In genomic region chr5:169801324-169801777, GRCh38 we compare ENCODE assay signal across 11 cellular contexts.
A peak's percentile ranks its signal among the peaks of the same experiment; 100 is the strongest.
DNase-seq lines count a peak whose midpoint lies in the region; ATAC-seq, FAIRE-seq and TF ChIP-seq lines count a peak whose summit lies in the region.
"Had no signal": no experiment of that assay in that cellular context is flagged by ENCODE, and none has a peak within 500 bp of the region (broad histone marks: within the 10 kb centered on the region; RNA-seq: fewer than 3 reads in every experiment).

No MANE protein-coding gene starts in this region.

- H3K27me3 ChIP-seq in small intestine (ENCODE audit: control insufficient read depth in 2 of 2, insufficient read depth in 2 of 2, low read length in 2 of 2) (no peaks in the 10 kb centered on the region), adrenal gland (no peaks in the 10 kb centered on the region), heart left ventricle (no peaks in the 10 kb centered on the region)
- H3K27me3 ChIP-seq: suprapubic skin had no signal

- 45 to 61% (median 45%) methylated on average over 6 of the region's 6 CpGs for WGBS in small intestine, 3 donors
- 67 to 71% (median 70%) methylated on average over 6 of the region's 6 CpGs for WGBS in adrenal gland, 4 donors
- 60 to 69% (median 67%) methylated on average over 6 of the region's 6 CpGs for WGBS in heart left ventricle, 4 donors

- no peak overlapping the region for H3K4me3 ChIP-seq in fibroblast of pulmonary artery (replicated peaks; ENCODE audit: low read depth, low read length)
- no peak overlapping the region for H3K4me3 ChIP-seq in small intestine (ENCODE audit: low read depth in 1 of 2, low read length in 2 of 2)
- no peak overlapping the region for H3K4me3 ChIP-seq in adrenal gland
- no peak overlapping the region for H3K4me3 ChIP-seq in heart left ventricle
- H3K4me3 ChIP-seq: suprapubic skin had no signal

- H3K9me3 ChIP-seq in small intestine (ENCODE audit: control insufficient read depth, low read depth) (no peaks in the 10 kb centered on the region), adrenal gland (replicated peaks in 1 of 3) (no peaks in the 10 kb centered on the region), heart left ventricle (no peaks in the 10 kb centered on the region)
- H3K9me3 ChIP-seq: suprapubic skin had no signal

- ATAC-seq in heart left ventricle: no peak

- H3K27ac ChIP-seq in small intestine (ENCODE audit: low read depth in 1 of 2, low read length in 1 of 2) (no peak overlapping the region), adrenal gland (no peak overlapping the region), heart left ventricle (no peak overlapping the region)
- H3K27ac ChIP-seq: suprapubic skin had no signal

- peak; percentile 64 for FAIRE-seq in GM12891 (lab: Jason Lieb, UNC)
- FAIRE-seq in small intestine (lab: Jason Lieb, UNC): no peak

- peak; percentile 45 for DNase-seq in AG20443 (ENCODE audit: low spot score)
- no peak for DNase-seq in GM12891 (ENCODE audit: insufficient read length, low spot score)
- peak; percentile 87 for DNase-seq in SIG-M5 (lab: John Stamatoyannopoulos, UW)
- peak; percentile 72 for DNase-seq in fibroblast of pulmonary artery (ENCODE audit: low read depth)
- no peak for DNase-seq in small intestine
- no peak for DNase-seq in GM20000 (ENCODE audit: low spot score)
- no peak for DNase-seq in adrenal gland
- DNase-seq in heart left ventricle: no peak
- DNase-seq: central memory CD4-positive, alpha-beta T cell; hypothalamus had no signal

- TF ChIP-seq CTCF in fibroblast of pulmonary artery (IDR thresholded peaks at IDR 0.05; ENCODE audit: low read length, missing control alignments): no peak
- TF ChIP-seq CTCF in GM20000 (IDR thresholded peaks at IDR 0.05; ENCODE audit: extremely low read depth, missing control alignments): no peak
- TF ChIP-seq CTCF in adrenal gland (IDR thresholded peaks at IDR 0.05): no peak
- no peak for TF ChIP-seq CTCF in heart left ventricle (IDR thresholded peaks at IDR 0.05)

- intact Hi-C loops in adrenal gland (cut with DNase I) (no loop called here), heart left ventricle (cut with DNase I) (no loop called here)

- TF ChIP-seq POLR2A in GM12891 (IDR thresholded peaks at IDR 0.05; ENCODE audit: low read depth, low read length): no peak
- no peak for TF ChIP-seq POLR2A in adrenal gland (IDR thresholded peaks at IDR 0.05)
- TF ChIP-seq POLR2A in heart left ventricle (IDR thresholded peaks at IDR 0.05): no peak

- no peaks in the 10 kb centered on the region for H3K36me3 ChIP-seq in small intestine (ENCODE audit: control insufficient read depth in 2 of 2, insufficient read depth in 2 of 2, low read length in 2 of 2)
- H3K36me3 ChIP-seq in adrenal gland (replicated peaks in 1 of 2): no peaks in the 10 kb centered on the region
- peaks cover 0 to 26% (median 0%) of the 10 kb centered on the region in 9 donors for H3K36me3 ChIP-seq in heart left ventricle
- H3K36me3 ChIP-seq: suprapubic skin had no signal

- H3K4me1 ChIP-seq in small intestine (ENCODE audit: control insufficient read depth in 2 of 2, insufficient read depth in 1 of 2, low read depth in 1 of 2, low read length in 1 of 2) (no peaks in the 10 kb centered on the region), adrenal gland (replicated peaks in 1 of 2) (no peaks in the 10 kb centered on the region), heart left ventricle (peaks cover 0 to 3% (median 0%) of the 10 kb centered on the region in 12 donors)
- H3K4me1 ChIP-seq: suprapubic skin had no signal

TF ChIP-seq in GM12891, 5 proteins besides CTCF, POLR2A, EP300 and RAD21:
- TF ChIP-seq TAF1 (IDR thresholded peaks at IDR 0.05; ENCODE audit: low read depth, low read length) (no peak), POU2F2 (IDR thresholded peaks at IDR 0.05; ENCODE audit: low read depth, low read length) (no peak), PAX5 (IDR thresholded peaks at IDR 0.05; ENCODE audit: insufficient read depth, low read length, severe bottlenecking) (no peak)

Comparison
In these comparisons a context has a peak if more than half of its experiments do, and no peak if none do; other contexts are left out.
1. DNase-seq: peak in AG20443 (single experiment), SIG-M5 (single experiment) and fibroblast of pulmonary artery (single experiment); none in GM12891 (single experiment), small intestine (single experiment), GM20000 (single experiment), adrenal gland (0 of 7) and heart left ventricle (0 of 5).